Comparison of ENCODE assay signal across 9 cellular contexts in genomic region chr16:57039148-57039812, GRCh38. TPM values are rescaled to one million over a fixed set of nuclear protein-coding genes. Genes with fewer than 3 reads are reported as not detected.
DNase-seq lines count a peak whose midpoint lies in the region; ATAC-seq, FAIRE-seq and TF ChIP-seq lines count a peak whose summit lies in the region.
"Had no signal": no experiment of that assay in that cellular context is flagged by ENCODE, and none has a peak within 500 bp of the region (broad histone marks: within the 10 kb centered on the region; RNA-seq: fewer than 3 reads in every experiment).

No MANE protein-coding gene starts in this region.

- H3K4me3 ChIP-seq in SK-N-SH (ENCODE audit: low read depth in 2 of 2, low read length in 1 of 2) (no peak overlapping the region), Loucy (ENCODE audit: low read length, poor library complexity, severe bottlenecking) (peak overlapping the region; percentile 88), bronchial epithelial cell (ENCODE audit: low read depth, low read length) (no peak overlapping the region), spleen (peak overlapping the region in 4 of 8 donors; percentile 10 to 56 (median 26)), breast epithelium (no peak overlapping the region)
- H3K4me3 ChIP-seq: A549 had no signal

- peak overlapping the region; percentile 78 for H2AFZ ChIP-seq in SK-N-SH (ENCODE audit: low read depth)
- no peak overlapping the region for H2AFZ ChIP-seq in Loucy (ENCODE audit: low read length)

- H3K4me1 ChIP-seq in SK-N-SH (ENCODE audit: control insufficient read depth in 1 of 2, insufficient read depth in 2 of 2, low read depth in 1 of 2, low read length in 1 of 2) = no peaks in the 10 kb centered on the region; a peak in 1 of 4 replicates
- H3K4me1 ChIP-seq in Loucy (ENCODE audit: insufficient read depth, low read length, poor library complexity, severe bottlenecking) = peaks cover 73% of the 10 kb centered on the region
- H3K4me1 ChIP-seq in spleen = peaks cover 57 to 100% (median 84%) of the 10 kb centered on the region in 6 donors
- H3K4me1 ChIP-seq in breast epithelium = no peaks in the 10 kb centered on the region
- H3K4me1 ChIP-seq: A549 had no signal

- no peak for TF ChIP-seq RAD21 in SK-N-SH (IDR thresholded peaks at IDR 0.05; ENCODE audit: low read length)

- ATAC-seq in SK-N-SH treated with all-trans-retinoic acid at 6 μM for 48 hours (no peak), HG03439 (IDR thresholded peaks at IDR 0.05; ENCODE audit: unreplicated experiment) (no peak)
- ATAC-seq: A549 had no signal

- intact Hi-C loops in spleen (cut with DNase I; ENCODE audit: low total_unique reads) (no loop called here), breast epithelium (cut with DNase I; ENCODE audit: low total_unique reads) (no loop called here)

- H4K20me1 ChIP-seq in SK-N-SH (ENCODE audit: insufficient read depth) (no peaks in the 10 kb centered on the region), Loucy (ENCODE audit: insufficient read depth, low read length, poor library complexity, severe bottlenecking) (peaks cover 9% of the 10 kb centered on the region)

- H3K9me3 ChIP-seq in SK-N-SH = no peaks in the 10 kb centered on the region
- no peaks in the 10 kb centered on the region for H3K9me3 ChIP-seq in Loucy (ENCODE audit: insufficient read depth, low read depth, low read length)
- H3K9me3 ChIP-seq in spleen = no peaks in the 10 kb centered on the region
- H3K9me3 ChIP-seq in breast epithelium = no peaks in the 10 kb centered on the region

- H3K27ac ChIP-seq in SK-N-SH (ENCODE audit: low read depth in 2 of 2, low read length in 1 of 2) = no peak overlapping the region
- H3K27ac ChIP-seq in spleen = peak overlapping the region; percentile 73 to 96 (median 90)
- peak overlapping the region in 1 of 2 donors; percentile 61 for H3K27ac ChIP-seq in breast epithelium
- H3K27ac ChIP-seq: A549 had no signal

- 84% methylated on average over 5 of the region's 5 CpGs for WGBS in SK-N-SH (ENCODE audit: low lambda C conversion rate)
- WGBS in spleen, 5 donors = 11 to 26% (median 16%) methylated on average over 5 of the region's 5 CpGs

- CTCF ChIA-PET in SK-N-SH (lab: Yijun Ruan, JAX) = no interaction called here

- TF ChIP-seq POLR2A in spleen (IDR thresholded peaks at IDR 0.05) (no peak), breast epithelium (IDR thresholded peaks at IDR 0.05) (no peak), H54 (IDR thresholded peaks at IDR 0.05; ENCODE audit: low read depth, low read length) (no peak)

- H3K27me3 ChIP-seq in SK-N-SH (ENCODE audit: insufficient read depth) (no peaks in the 10 kb centered on the region), Loucy (ENCODE audit: insufficient read depth, low read length, poor library complexity, severe bottlenecking) (no peaks in the 10 kb centered on the region), bronchial epithelial cell (ENCODE audit: control insufficient read depth, insufficient read depth, low read length) (no peaks in the 10 kb centered on the region), spleen (replicated peaks in 1 of 7) (no peaks in the 10 kb centered on the region), breast epithelium (no peaks in the 10 kb centered on the region)

- FAIRE-seq in bronchial epithelial cell (lab: Jason Lieb, UNC) (peak; percentile 50), H54 (lab: Jason Lieb, UNC) (no peak)
- FAIRE-seq: A549 had no signal

- POLR2A ChIA-PET in SK-N-SH (lab: Yijun Ruan, JAX) = no interaction called here

- H3K9ac ChIP-seq in SK-N-SH = no peak overlapping the region
- H3K9ac ChIP-seq in Loucy (ENCODE audit: low read depth, low read length, poor library complexity, severe bottlenecking) = peak overlapping the region; percentile 97

- H3K4me2 ChIP-seq in SK-N-SH (no peak overlapping the region), Loucy (ENCODE audit: low read depth, low read length, poor library complexity, severe bottlenecking) (peak overlapping the region; percentile 96)
- H3K4me2 ChIP-seq: A549 had no signal

- H3K36me3 ChIP-seq in SK-N-SH (replicated peaks in 1 of 2; ENCODE audit: control insufficient read depth in 1 of 2, insufficient read depth in 2 of 2, low read length in 1 of 2) (no peaks in the 10 kb centered on the region), Loucy (ENCODE audit: insufficient read depth, low read length) (no peaks in the 10 kb centered on the region; the same call in 1 of the 2 replicates), bronchial epithelial cell (ENCODE audit: control insufficient read depth, insufficient read depth, low read length) (no peaks in the 10 kb centered on the region), spleen (peaks cover 0 to 97% (median 58%) of the 10 kb centered on the region in 6 donors), breast epithelium (no peaks in the 10 kb centered on the region)

- H3K9me2 ChIP-seq in SK-N-SH (no peaks in the 10 kb centered on the region), Loucy (replicated peaks; ENCODE audit: low read depth, low read length) (no peaks in the 10 kb centered on the region)

- TF ChIP-seq EP300 in SK-N-SH (IDR thresholded peaks at IDR 0.05; ENCODE audit: borderline replicate concordance in 1 of 2, low read depth in 1 of 2, low read length in 1 of 2) = no peak

- TF ChIP-seq CTCF in SK-N-SH (IDR thresholded peaks at IDR 0.05) (no peak), Loucy (conservative IDR thresholded peaks at IDR 0.05; ENCODE audit: low read length) (no peak), bronchial epithelial cell (IDR thresholded peaks at IDR 0.05; ENCODE audit: insufficient read depth, low read length, severe bottlenecking) (no peak), spleen (IDR thresholded peaks at IDR 0.05 in 8 of 11, conservative IDR thresholded peaks at IDR 0.05 in 3 of 11) (no peak), breast epithelium (IDR thresholded peaks at IDR 0.05) (no peak)

- H3F3A ChIP-seq in SK-N-SH (replicated peaks; ENCODE audit: insufficient read depth) (no peaks in the 10 kb centered on the region), Loucy (ENCODE audit: low read depth) (peaks cover 20% of the 10 kb centered on the region)

- no peak for DNase-seq in SK-N-SH
- DNase-seq in bronchial epithelial cell (ENCODE audit: low read depth) = no peak
- DNase-seq in spleen = peak; percentile 86
- DNase-seq in breast epithelium (ENCODE audit: low spot score in 2 of 2) = no peak
- no peak for DNase-seq in H54 (ENCODE audit: insufficient read length, low spot score)

- H3K79me2 ChIP-seq in SK-N-SH (ENCODE audit: insufficient read depth) = no peaks in the 10 kb centered on the region
- H3K79me2 ChIP-seq in Loucy (ENCODE audit: insufficient read depth, low read length) = peaks cover 38% of the 10 kb centered on the region

TF ChIP-seq in SK-N-SH, 30 proteins besides CTCF, POLR2A, EP300 and RAD21 (continues in another document):
- TF ChIP-seq YY1 (IDR thresholded peaks at IDR 0.05; ENCODE audit: low read depth) (no peak), CHD2 (IDR thresholded peaks at IDR 0.05; ENCODE audit: low read length, partially characterized antibody) (no peak), SIN3A (IDR thresholded peaks at IDR 0.05; ENCODE audit: borderline replicate concordance, low read depth, low read length) (no peak), RXRA (IDR thresholded peaks at IDR 0.05; ENCODE audit: borderline replicate concordance, low read depth) (no peak), TCF12 (IDR thresholded peaks at IDR 0.05) (no peak), NRF1 (IDR thresholded peaks at IDR 0.05; ENCODE audit: low read depth, low read length) (no peak), TEAD4 (IDR thresholded peaks at IDR 0.05; ENCODE audit: borderline replicate concordance, insufficient read depth) (no peak), EZH2phosphoT487 (IDR thresholded peaks at IDR 0.05; ENCODE audit: borderline replicate concordance, low read depth) (no peak), MAX (IDR thresholded peaks at IDR 0.05; ENCODE audit: low read depth) (no peak)

TF ChIP-seq in SK-N-SH treated with all-trans-retinoic acid at 6 μM for 48 hours, 23 proteins besides CTCF, POLR2A, EP300 and RAD21 (continues in another document):
- no peak for TF ChIP-seq POU6F1 (CRISPR knock-in tag; IDR thresholded peaks at IDR 0.05; ENCODE audit: borderline replicate concordance, low read depth)
- no peak for TF ChIP-seq ZC3H10 (CRISPR knock-in tag; IDR thresholded peaks at IDR 0.05)
- TF ChIP-seq PPARA (CRISPR knock-in tag; IDR thresholded peaks at IDR 0.05; ENCODE audit: borderline replicate concordance) = no peak
- TF ChIP-seq GLIS3 (CRISPR knock-in tag; IDR thresholded peaks at IDR 0.05) = no peak

RNA-seq across cellular contexts. Expression of gene NLRC5, which starts 49.9 kb away (rescaled TPM):
- polyA plus RNA-seq in SK-N-SH (2012; rRNA removed) = 6.5 and 7.8 TPM in 2 replicates
- 2.3 and 2.9 TPM in 2 replicates for polyA plus RNA-seq in SK-N-SH (2012; cell fraction: cytosol; rRNA removed)
- 32.3 and 33.4 TPM in 2 replicates for polyA plus RNA-seq in SK-N-SH (2012; cell fraction: nucleus; rRNA removed)
- total RNA-seq in bronchial epithelial cell = 2.1 and 2.2 TPM in 2 replicates
- 100 to 1,000 TPM; 206 to 401 (median 237) TPM for total RNA-seq in spleen
- 100 to 1,000 TPM in 2 of 3 donors, 10 to 100 TPM in 1; 52.0 to 175 (median 161) TPM for polyA plus RNA-seq in spleen
- total RNA-seq in breast epithelium = 10 to 100 TPM; 18.4 to 34.4 (median 24.1) TPM

RNA-seq across cellular contexts. Expression of gene CPNE2, which starts 53.1 kb away (rescaled TPM):
- polyA plus RNA-seq in SK-N-SH (2012; rRNA removed) (63.8 and 73.0 TPM in 2 replicates), spleen (10 to 100 TPM; 13.3 to 29.0 (median 21.7) TPM)
- polyA plus RNA-seq in SK-N-SH (2012; cell fraction: cytosol; rRNA removed) = 34.3 and 56.3 TPM in 2 replicates
- polyA plus RNA-seq in SK-N-SH (2012; cell fraction: nucleus; rRNA removed) = 34.7 and 38.7 TPM in 2 replicates
- total RNA-seq in bronchial epithelial cell (5.0 and 5.6 TPM in 2 replicates), spleen (10 to 100 TPM; 25.2 to 46.5 (median 34.8) TPM), breast epithelium (10 to 100 TPM; 13.9 to 56.5 (median 26.5) TPM)

Comparison
In these comparisons a context has a peak if more than half of its experiments do, and no peak if none do; other contexts are left out.
1. H3K27ac ChIP-seq: peak in spleen (8 of 8); none in SK-N-SH (0 of 2).
2. RNA of gene NLRC5, which starts 49.9 kb away (total RNA-seq): 206 to 401 TPM in spleen; 18.4 to 34.4 TPM in breast epithelium and 2.1 to 2.2 TPM in bronchial epithelial cell; every median in the first group is over 4 times any median in the second.